13 cellular contexts compared by ENCODE assay signal in genomic region chr17:75638893-75639292, GRCh38. TPM values are rescaled to one million over a fixed set of nuclear protein-coding genes. Genes with fewer than 3 reads are reported as not detected.
"Had no signal": no experiment of that assay in that cellular context is flagged by ENCODE, and none has a peak within 500 bp of the region (broad histone marks: within the 10 kb centered on the region; RNA-seq: fewer than 3 reads in every experiment).

No MANE protein-coding gene starts in this region.

- ATAC-seq: activated CD4-positive, CD25-positive, alpha-beta regulatory T cell treated with anti-CD3 and anti-CD28 coated beads, Interleukin-2, amount 50 U/mL, for 24 hours; esophagus mucosa; left lobe of liver; right lobe of liver had no signal

- H3K27me3 ChIP-seq: brain microvascular endothelial cell, right lobe of liver, suprapubic skin had no signal

- H3K36me3 ChIP-seq: brain microvascular endothelial cell, right lobe of liver, suprapubic skin had no signal

- H3K4me3 ChIP-seq: right lobe of liver, suprapubic skin had no signal

- H3K9me3 ChIP-seq: right lobe of liver, suprapubic skin had no signal

- DNase-seq: activated CD4-positive, alpha-beta T cell treated with anti-CD3 and anti-CD28 coated beads, Interleukin-2, amount 50 U/mL, for 48 hours; activated gamma-delta T cell; activated T-cell treated with anti-CD3 and anti-CD28 coated beads, Interleukin-2, amount 50 U/mL, for 48 hours; brain microvascular endothelial cell; naive B cell; right lobe of liver; stimulated activated CD4-positive, alpha-beta T cell treated with anti-CD3 and anti-CD28 coated beads, Interleukin-1b, Interleukin-23, amount 100 ng/mL, for 48 hours; stimulated activated naive CD4-positive, alpha-beta T cell had no signal

- H3K27ac ChIP-seq: brain microvascular endothelial cell, right lobe of liver had no signal

RNA-seq across cellular contexts. Expression of gene SMIM5, which starts 5.7 kb away (rescaled TPM):
- total RNA-seq: dermis microvascular lymphatic vessel endothelial cell had no signal
